15 cellular contexts compared by ENCODE assay signal in genomic region chr5:117594165-117594564, GRCh38.
A peak's percentile ranks its signal among the peaks of the same experiment; 100 is the strongest.
DNase-seq lines count a peak whose midpoint lies in the region; ATAC-seq and TF ChIP-seq lines count a peak whose summit lies in the region.
"Had no signal": no experiment of that assay in that cellular context is flagged by ENCODE, and none has a peak within 500 bp of the region (broad histone marks: within the 10 kb centered on the region; RNA-seq: fewer than 3 reads in every experiment).

No MANE protein-coding gene starts in this region.

- no peaks in the 10 kb centered on the region for H3K4me1 Mint-ChIP-seq in activated CD4-positive, alpha-beta T cell treated with anti-CD3 and anti-CD28 coated beads for 36 hours
- H3K4me1 Mint-ChIP-seq: nephron had no signal

- no peaks in the 10 kb centered on the region for H3K27me3 Mint-ChIP-seq in activated CD4-positive, alpha-beta T cell treated with anti-CD3 and anti-CD28 coated beads for 36 hours
- H3K27me3 Mint-ChIP-seq: activated naive CD8-positive, alpha-beta T cell had no signal

- peak; percentile 33 for DNase-seq in Right ventricle myocardium superior
- no peak for DNase-seq in cardiac septum (ENCODE audit: low spot score)
- peak; percentile 12 for DNase-seq in fibroblast of villous mesenchyme (ENCODE audit: low read depth)
- peak; percentile 27 for DNase-seq in occipital lobe (lab: John Stamatoyannopoulos, UW)
- no peak for DNase-seq in activated CD4-positive, alpha-beta T cell treated with anti-CD3 and anti-CD28 coated beads for 36 hours
- no peak for DNase-seq in activated CD4-positive, alpha-beta T cell treated with anti-CD3 and anti-CD28 coated beads for 48 hours
- no peak for DNase-seq in NCI-H187 treated with DMSO at 0.1 percent for 48 hours (lab: John Stamatoyannopoulos, UW)
- DNase-seq: ACHN, colonic mucosa, DMS79 treated with DMSO at 0.1 percent for 48 hours, islet precursor cell, NCI-H2029 treated with DMSO at 0.1 percent for 48 hours had no signal

- H3K9me3 Mint-ChIP-seq in activated CD4-positive, alpha-beta T cell treated with anti-CD3 and anti-CD28 coated beads for 36 hours (ENCODE audit: low read depth) = peaks cover 3% of the 10 kb centered on the region

- no peaks in the 10 kb centered on the region for H3K36me3 Mint-ChIP-seq in activated CD4-positive, alpha-beta T cell treated with anti-CD3 and anti-CD28 coated beads for 36 hours (ENCODE audit: low read depth)
- H3K36me3 Mint-ChIP-seq: activated naive CD8-positive, alpha-beta T cell had no signal

- no peak overlapping the region for H3K4me3 ChIP-seq in fibroblast of villous mesenchyme (ENCODE audit: low read depth, low read length)
- H3K4me3 ChIP-seq: colonic mucosa had no signal

- intact Hi-C loops in Right ventricle myocardium superior (cut with DNase I) = no loop called here
- intact Hi-C loops in cardiac septum (cut with DNase I) = no loop called here
- intact Hi-C loops in activated CD4-positive, alpha-beta T cell treated with anti-CD3 and anti-CD28 coated beads for 36 hours (cut with DNase I, micrococcal nuclease) = no loop called here

- ATAC-seq in Right ventricle myocardium superior (ENCODE audit: poor library complexity) (peak; percentile 75), GM21360 (IDR thresholded peaks at IDR 0.05; ENCODE audit: unreplicated experiment) (no peak)
- no peak for ATAC-seq in activated CD4-positive, alpha-beta T cell treated with anti-CD3 and anti-CD28 coated beads for 36 hours

- TF ChIP-seq CTCF in fibroblast of villous mesenchyme (IDR thresholded peaks at IDR 0.05; ENCODE audit: insufficient read depth, low read depth, low read length) = no peak

- no peak overlapping the region for H3K4me3 Mint-ChIP-seq in activated CD4-positive, alpha-beta T cell treated with anti-CD3 and anti-CD28 coated beads for 36 hours
- H3K4me3 Mint-ChIP-seq: activated naive CD8-positive, alpha-beta T cell; nephron had no signal

- CTCF ChIA-PET in activated CD4-positive, alpha-beta T cell treated with anti-CD3 and anti-CD28 coated beads for 36 hours (lab: Charles Lee) = no interaction called here

- H3K27ac Mint-ChIP-seq in activated CD4-positive, alpha-beta T cell treated with anti-CD3 and anti-CD28 coated beads for 36 hours = no peak overlapping the region
- H3K27ac Mint-ChIP-seq: activated naive CD8-positive, alpha-beta T cell; nephron had no signal

- POLR2A ChIA-PET in activated CD4-positive, alpha-beta T cell treated with anti-CD3 and anti-CD28 coated beads for 36 hours (lab: Charles Lee) = no interaction called here

Comparison
In these comparisons a context has a peak if more than half of its experiments do, and no peak if none do; other contexts are left out.
1. DNase-seq: peak in Right ventricle myocardium superior (single experiment), fibroblast of villous mesenchyme (single experiment) and occipital lobe (single experiment); none in cardiac septum (single experiment), activated CD4-positive, alpha-beta T cell treated with anti-CD3 and anti-CD28 coated beads for 36 hours (single experiment), activated CD4-positive, alpha-beta T cell treated with anti-CD3 and anti-CD28 coated beads for 48 hours (single experiment) and NCI-H187 treated with DMSO at 0.1 percent for 48 hours (single experiment).